In the genomic region with DNA sequence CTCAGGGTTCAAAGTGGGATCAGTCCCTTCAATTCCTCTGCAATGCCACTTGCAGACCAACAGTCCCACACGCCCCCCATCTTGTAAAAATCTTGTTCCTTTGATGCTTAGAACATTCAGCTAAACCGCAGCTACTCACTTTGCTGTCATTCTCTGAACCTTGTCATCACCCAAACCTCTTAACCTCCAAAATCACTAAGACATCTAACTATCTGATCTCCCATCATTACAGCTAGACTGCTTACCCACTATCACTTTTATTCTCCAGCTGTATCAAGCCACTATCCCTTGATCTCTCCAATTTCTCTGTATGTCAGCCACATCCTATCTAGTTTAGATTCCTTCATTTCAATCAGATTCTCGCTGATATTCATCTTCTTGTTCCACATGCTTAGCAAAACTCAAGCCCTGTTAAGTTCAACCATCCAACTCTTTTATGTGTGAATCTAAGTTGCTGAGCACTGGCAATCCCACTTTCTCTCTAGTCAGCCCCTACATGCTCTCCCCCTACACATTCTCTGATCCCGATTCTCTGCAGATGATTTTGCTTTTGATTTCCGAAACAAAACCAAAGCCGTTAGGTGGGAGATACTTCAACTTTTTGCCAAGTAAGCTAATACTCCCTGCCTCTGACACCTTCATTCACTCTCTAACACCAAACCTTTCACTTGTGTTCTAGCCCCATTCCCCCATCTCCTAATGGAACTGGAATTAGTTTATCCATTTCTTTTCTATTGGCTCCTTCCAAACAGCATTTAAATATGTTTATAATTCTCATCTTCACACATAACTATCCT, we compare ENCODE assay signal across 19 cellular contexts. TPM values are rescaled to one million over a fixed set of nuclear protein-coding genes. Genes with fewer than 3 reads are reported as not detected.
DNase-seq lines count a peak whose midpoint lies in the region; ATAC-seq, FAIRE-seq and TF ChIP-seq lines count a peak whose summit lies in the region.
"Had no signal": no experiment of that assay in that cellular context is flagged by ENCODE, and none has a peak within 500 bp of the region (broad histone marks: within the 10 kb centered on the region; RNA-seq: fewer than 3 reads in every experiment).

No MANE protein-coding gene starts in this region.

- BruUV-seq in GM12878 (replicated peaks; lab: Mats Ljungman, UMichigan) = TSS peak; percentile 12

- no peaks in the 10 kb centered on the region for H3K9me2 ChIP-seq in OCI-LY1 (ENCODE audit: low read depth, low read length)

- H3K4me1 ChIP-seq in OCI-LY1 (ENCODE audit: insufficient read depth, low read length, severe bottlenecking) (peaks cover 41% of the 10 kb centered on the region), GM12878 (ENCODE audit: control insufficient read depth, insufficient read depth, low read length) (no peaks in the 10 kb centered on the region; the same call in 1 of the 2 replicates)

- SMC1A ChIA-PET in GM12878 (lab: Charles Lee; ENCODE audit: uncharacterized antibody, unreplicated experiment) = interaction anchor here (0.6 to 2.6 kb wide), 4 partner anchors 18 to 29 kb away, joined by 3 to 9 read pairs (median 4); a partner anchor contains a TSS

- H3K36me3 ChIP-seq in OCI-LY1 (ENCODE audit: insufficient read depth, low read length) (peaks cover 3% of the 10 kb centered on the region; the same call in 1 of the 2 replicates), GM12878 (ENCODE audit: control insufficient read depth in 2 of 2, insufficient read depth in 2 of 2, low read length in 1 of 2) (no peaks in the 10 kb centered on the region; a peak in 1 of 4 replicates)
- H3K36me3 ChIP-seq: vagina had no signal

- H3K9me3 ChIP-seq in OCI-LY1 (ENCODE audit: low read length) (no peaks in the 10 kb centered on the region), GM12878 (replicated peaks; ENCODE audit: control insufficient read depth, insufficient read depth, low read length) (no peaks in the 10 kb centered on the region)
- H3K9me3 ChIP-seq: ascending aorta, Caco-2, vagina had no signal

- POLR2A ChIA-PET in GM12878 (lab: Charles Lee) = interaction anchor here (0.7 to 1.7 kb wide), 3 partner anchors 17 to 76 kb away, joined by 3 to 4 read pairs (median 3); no protein-coding TSS in a partner anchor

- peak overlapping the region; percentile 13 for H3K27ac Mint-ChIP-seq in activated naive CD4-positive, alpha-beta T cell treated with anti-CD3 and anti-CD28 coated beads for 36 hours

- intact Hi-C loops in activated naive CD4-positive, alpha-beta T cell treated with anti-CD3 and anti-CD28 coated beads for 36 hours (cut with micrococcal nuclease) = no loop called here
- intact Hi-C loops in GM12878 (cut with micrococcal nuclease; ENCODE audit: unreplicated experiment) = loop anchor here (10.0 kb wide), 1 partner anchor 137 kb away; a partner anchor contains a TSS

- H3K9ac ChIP-seq in OCI-LY1 (ENCODE audit: low read length) = no peak overlapping the region
- no peak overlapping the region for H3K9ac ChIP-seq in GM12878 (ENCODE audit: control insufficient read depth, insufficient read depth, low read length)

- H3K27ac ChIP-seq in OCI-LY1 (ENCODE audit: low read depth, low read length, poor library complexity, severe bottlenecking) = peak overlapping the region; percentile 24
- H3K27ac ChIP-seq in GM12878 (ENCODE audit: control insufficient read depth, insufficient read depth) = no peak overlapping the region
- H3K27ac ChIP-seq: ascending aorta, vagina, WERI-Rb-1 had no signal

- no peaks in the 10 kb centered on the region for H3K27me3 Mint-ChIP-seq in activated naive CD4-positive, alpha-beta T cell treated with anti-CD3 and anti-CD28 coated beads for 36 hours (ENCODE audit: low read depth)

- no peak overlapping the region for H3K4me3 ChIP-seq in OCI-LY1 (ENCODE audit: low read depth, low read length, poor library complexity, severe bottlenecking)
- no peak overlapping the region for H3K4me3 ChIP-seq in GM12878
- H3K4me3 ChIP-seq: ascending aorta, vagina had no signal

- H2AFZ ChIP-seq in OCI-LY1 (ENCODE audit: low read length) = no peak overlapping the region
- no peak overlapping the region for H2AFZ ChIP-seq in GM12878 (ENCODE audit: control insufficient read depth, low read depth, low read length)

- peaks cover 78% of the 10 kb centered on the region for H3K79me2 ChIP-seq in OCI-LY1 (ENCODE audit: insufficient read depth, low read length)
- peaks cover 67% of the 10 kb centered on the region for H3K79me2 ChIP-seq in GM12878 (ENCODE audit: control insufficient read depth, insufficient read depth, low read length)

- H3K4me3 Mint-ChIP-seq in activated naive CD4-positive, alpha-beta T cell treated with anti-CD3 and anti-CD28 coated beads for 36 hours = no peak overlapping the region

- H3K4me2 ChIP-seq in OCI-LY1 (ENCODE audit: low read length) = peak overlapping the region; percentile 35; the same call in 1 of the 2 replicates
- peak overlapping the region; percentile 19; the same call in 1 of the 2 replicates for H3K4me2 ChIP-seq in GM12878 (ENCODE audit: control insufficient read depth, insufficient read depth)

- no peaks in the 10 kb centered on the region for H3K9me3 Mint-ChIP-seq in activated naive CD4-positive, alpha-beta T cell treated with anti-CD3 and anti-CD28 coated beads for 36 hours

- no peak for TF ChIP-seq CTCF in OCI-LY1 (IDR thresholded peaks at IDR 0.05; ENCODE audit: low read length)
- TF ChIP-seq CTCF in GM12878 (IDR thresholded peaks at IDR 0.05 in 2 of 3, conservative IDR thresholded peaks at IDR 0.05 in 1 of 3; ENCODE audit: control insufficient read depth in 2 of 3, extremely low read depth in 1 of 3, insufficient read depth in 1 of 3, low read depth in 3 of 3, low read length in 3 of 3) = no peak

- TF ChIP-seq EP300 in GM12878 (IDR thresholded peaks at IDR 0.05; ENCODE audit: borderline replicate concordance in 1 of 2, control insufficient read depth in 1 of 2, low read depth in 2 of 2, low read length in 2 of 2) = no peak

- ATAC-seq in GM12878 (no peak), HG03095 (IDR thresholded peaks at IDR 0.05; ENCODE audit: unreplicated experiment) (no peak)
- ATAC-seq in stimulated activated naive CD8-positive, alpha-beta T cell treated with anti-CD3 and anti-CD28 coated beads, Interleukin-15, Interleukin-2, amounts not matched to agents 100 U/mL and 50 U/mL, for 24 hours = peak; percentile 37
- ATAC-seq: HCT116 had no signal

- peaks cover 15% of the 10 kb centered on the region for H3K36me3 Mint-ChIP-seq in activated naive CD4-positive, alpha-beta T cell treated with anti-CD3 and anti-CD28 coated beads for 36 hours (ENCODE audit: low read depth)

- H3K4me1 Mint-ChIP-seq in activated naive CD4-positive, alpha-beta T cell treated with anti-CD3 and anti-CD28 coated beads for 36 hours (ENCODE audit: low read depth) = peaks cover 58% of the 10 kb centered on the region

- H3K27me3 ChIP-seq in OCI-LY1 (ENCODE audit: insufficient read depth, low read length) (no peaks in the 10 kb centered on the region), GM12878 (replicated peaks in 1 of 2; ENCODE audit: control insufficient read depth in 2 of 2, insufficient read depth in 2 of 2, low read length in 1 of 2) (no peaks in the 10 kb centered on the region)
- H3K27me3 ChIP-seq: ascending aorta, vagina had no signal

- no peaks in the 10 kb centered on the region for H3F3A ChIP-seq in OCI-LY1 (ENCODE audit: insufficient read depth, low read length)

- no peak for FAIRE-seq in GM12878 (lab: Jason Lieb, UNC)
- FAIRE-seq in RCC 7860 (lab: Jason Lieb, UNC) = no peak
- FAIRE-seq: colon, endometrium had no signal

- H4K20me1 ChIP-seq in OCI-LY1 (ENCODE audit: insufficient read depth, low read length) (no peaks in the 10 kb centered on the region), GM12878 (ENCODE audit: control insufficient read depth, insufficient read depth) (no peaks in the 10 kb centered on the region)

- TF ChIP-seq RAD21 in GM12878 (IDR thresholded peaks at IDR 0.05; ENCODE audit: insufficient read depth, low read depth, low read length) = no peak

- RAD21 ChIA-PET in GM12878 (lab: Charles Lee; ENCODE audit: unreplicated experiment) = no interaction called here

- in situ Hi-C loops in GM12878 (cut with MboI) = no loop called here

- 88% methylated on average over 6 of the region's 6 CpGs for WGBS in GM12878 (ENCODE audit: insufficient coverage, insufficient replicate concordance, low lambda C conversion rate, missing lambda C conversion rate)

- CTCF ChIA-PET in activated naive CD4-positive, alpha-beta T cell treated with anti-CD3 and anti-CD28 coated beads for 36 hours (lab: Charles Lee) = interaction anchor here (0.7 to 3.4 kb wide), 4 partner anchors 17 to 72 kb away, joined by 3 to 22 read pairs (median 4); a partner anchor contains a TSS
- CTCF ChIA-PET in GM12878 (lab: Yijun Ruan, JAX) = interaction anchor here (0.9 to 3.3 kb wide), 4 partner anchors 19 to 79 kb away, joined by 3 to 7 read pairs (median 4); a partner anchor contains a TSS

- TF ChIP-seq POLR2A in GM12878 (IDR thresholded peaks at IDR 0.05; ENCODE audit: low read depth, low read length) = no peak

- no peak for DNase-seq in activated naive CD4-positive, alpha-beta T cell treated with anti-CD3 and anti-CD28 coated beads for 36 hours
- DNase-seq in activated naive CD4-positive, alpha-beta T cell (lab: John Stamatoyannopoulos, UW) = no peak
- no peak for DNase-seq in GM12878 (ENCODE audit: low read depth, low spot score)
- DNase-seq in stimulated activated naive CD8-positive, alpha-beta T cell treated with anti-CD3 and anti-CD28 coated beads, Interleukin-15, Interleukin-2, amounts not matched to agents 100 U/mL and 50 U/mL, for 24 hours = no peak
- no peak for DNase-seq in stimulated activated CD4-positive, alpha-beta T cell treated with anti-CD3 and anti-CD28 coated beads, Interleukin-15, amount 100 ng/mL, for 24 hours
- DNase-seq in RCC 7860 (ENCODE audit: low spot score) = no peak
- DNase-seq: Caco-2, hypothalamus, Kasumi-1, kidney glomerular epithelial cell, NCI-H1417 treated with DMSO at 0.1 percent for 48 hours, WERI-Rb-1 had no signal

RNA-seq across cellular contexts. Expression of a gene that starts 4.6 kb away (rescaled TPM):
- total RNA-seq in activated naive CD4-positive, alpha-beta T cell treated with anti-CD3 and anti-CD28 coated beads for 36 hours = 10 to 100 TPM; 62.9 to 72.3 TPM
- 95.9 and 119 TPM in 2 replicates for total RNA-seq in GM12878 (2013; cell fraction: nucleolus; rRNA removed)
- total RNA-seq in GM12878 (2014; rRNA removed) (75.7 and 79.5 TPM in 2 replicates), GM12878 (2014; rRNA removed; fragmentation: Illumina TruSeq; extraction: Trizol) (62.4 and 65.4 TPM in 2 replicates), GM12878 (2021) (91.7 and 95.2 TPM in 2 replicates)
- 34.8 TPM for polyA plus RNA-seq in GM12878 (2011; ENCODE audit: low read depth)
- polyA plus RNA-seq in GM12878 (2011; rRNA removed) (86.0 and 105 TPM in 2 replicates), GM12878 (2014; fragmentation: Illumina TruSeq; extraction: Trizol) (80.9 and 85.8 TPM in 2 replicates), GM12878 (2014; fragmentation: Nextera tagmentation; extraction: Ambion mirVana) (10 to 100 TPM; 45.9 to 59.0 TPM), GM12878 (2014; rRNA removed) (64.3 and 69.3 TPM in 2 replicates), GM12878 (2016; fragmentation: Nextera tagmentation; extraction: Ambion mirVana) (10 to 100 TPM; 84.9 to 98.7 TPM)
- polyA plus RNA-seq in GM12878 (2011; cell fraction: cytosol; rRNA removed) = 81.6 and 97.8 TPM in 2 replicates
- polyA plus RNA-seq in GM12878 (2011; cell fraction: nucleus; rRNA removed) = 129 and 141 TPM in 2 replicates
- 58.4 and 67.2 TPM in 2 replicates for polyA plus RNA-seq in GM12878 (2012)
- polyA minus RNA-seq in GM12878 (2011; rRNA and poly(A)+ RNA removed) = 69.6 and 92.2 TPM in 2 replicates
- 28.4 and 31.3 TPM in 2 replicates for polyA minus RNA-seq in GM12878 (2011; cell fraction: cytosol; rRNA and poly(A)+ RNA removed)
- 38.9 and 52.0 TPM in 2 replicates for polyA minus RNA-seq in GM12878 (2011; cell fraction: nucleus; rRNA and poly(A)+ RNA removed)

RNA-seq across cellular contexts. Expression of a gene that starts 18.1 kb away (rescaled TPM):
- 10 to 100 TPM; 24.4 to 25.2 TPM for total RNA-seq in activated naive CD4-positive, alpha-beta T cell treated with anti-CD3 and anti-CD28 coated beads for 36 hours
- 30.4 and 30.8 TPM in 2 replicates for total RNA-seq in GM12878 (2013; cell fraction: nucleolus; rRNA removed)
- total RNA-seq in GM12878 (2014; rRNA removed) (23.3 and 24.4 TPM in 2 replicates), GM12878 (2014; rRNA removed; fragmentation: Illumina TruSeq; extraction: Trizol) (16.5 and 17.0 TPM in 2 replicates), GM12878 (2021) (27.6 and 28.4 TPM in 2 replicates)
- 15.5 TPM for polyA plus RNA-seq in GM12878 (2011; ENCODE audit: low read depth)
- polyA plus RNA-seq in GM12878 (2011; rRNA removed) (20.9 and 30.4 TPM in 2 replicates), GM12878 (2014; fragmentation: Illumina TruSeq; extraction: Trizol) (16.0 and 27.2 TPM in 2 replicates), GM12878 (2014; fragmentation: Nextera tagmentation; extraction: Ambion mirVana) (10 to 100 TPM; 13.4 to 27.8 TPM), GM12878 (2014; rRNA removed) (23.0 and 30.9 TPM in 2 replicates), GM12878 (2016; fragmentation: Nextera tagmentation; extraction: Ambion mirVana) (10 to 100 TPM; 53.4 to 53.9 TPM)
- 32.3 and 32.4 TPM in 2 replicates for polyA plus RNA-seq in GM12878 (2011; cell fraction: cytosol; rRNA removed)
- 58.7 and 63.5 TPM in 2 replicates for polyA plus RNA-seq in GM12878 (2011; cell fraction: nucleus; rRNA removed)
- polyA plus RNA-seq in GM12878 (2012) = 25.4 and 29.3 TPM in 2 replicates
- 37.3 and 45.9 TPM in 2 replicates for polyA minus RNA-seq in GM12878 (2011; rRNA and poly(A)+ RNA removed)
- 5.6 and 8.4 TPM in 2 replicates for polyA minus RNA-seq in GM12878 (2011; cell fraction: cytosol; rRNA and poly(A)+ RNA removed)
- 14.5 and 23.4 TPM in 2 replicates for polyA minus RNA-seq in GM12878 (2011; cell fraction: nucleus; rRNA and poly(A)+ RNA removed)

RNA-seq across cellular contexts. Expression of a gene that starts 18.4 kb away (rescaled TPM):
- total RNA-seq in activated naive CD4-positive, alpha-beta T cell treated with anti-CD3 and anti-CD28 coated beads for 36 hours = 10 to 100 TPM; 68.5 to 75.5 TPM
- 88.2 and 96.9 TPM in 2 replicates for total RNA-seq in GM12878 (2013; cell fraction: nucleolus; rRNA removed)
- total RNA-seq in GM12878 (2014; rRNA removed) = 113 and 114 TPM in 2 replicates
- total RNA-seq in GM12878 (2014; rRNA removed; fragmentation: Illumina TruSeq; extraction: Trizol) = 56.0 and 58.4 TPM in 2 replicates
- 101 and 107 TPM in 2 replicates for total RNA-seq in GM12878 (2021)
- 42.8 TPM for polyA plus RNA-seq in GM12878 (2011; ENCODE audit: low read depth)
- 61.5 and 72.9 TPM in 2 replicates for polyA plus RNA-seq in GM12878 (2011; rRNA removed)
- polyA plus RNA-seq in GM12878 (2011; cell fraction: cytosol; rRNA removed) = 103 and 110 TPM in 2 replicates
- polyA plus RNA-seq in GM12878 (2011; cell fraction: nucleus; rRNA removed) = 129 and 141 TPM in 2 replicates
- 71.3 and 75.3 TPM in 2 replicates for polyA plus RNA-seq in GM12878 (2012)
- polyA plus RNA-seq in GM12878 (2014; fragmentation: Illumina TruSeq; extraction: Trizol) = 52.5 and 62.1 TPM in 2 replicates
- 10 to 100 TPM in 1 of 2 experiments, 1 to 10 TPM in 1; 6.5 to 18.9 TPM for polyA plus RNA-seq in GM12878 (2014; fragmentation: Nextera tagmentation; extraction: Ambion mirVana)
- 95.9 and 96.3 TPM in 2 replicates for polyA plus RNA-seq in GM12878 (2014; rRNA removed)
- 100 to 1,000 TPM; 114 to 116 TPM for polyA plus RNA-seq in GM12878 (2016; fragmentation: Nextera tagmentation; extraction: Ambion mirVana)
- 78.3 and 96.7 TPM in 2 replicates for polyA minus RNA-seq in GM12878 (2011; rRNA and poly(A)+ RNA removed)
- 31.0 and 31.9 TPM in 2 replicates for polyA minus RNA-seq in GM12878 (2011; cell fraction: cytosol; rRNA and poly(A)+ RNA removed)
- 57.7 and 94.0 TPM in 2 replicates for polyA minus RNA-seq in GM12878 (2011; cell fraction: nucleus; rRNA and poly(A)+ RNA removed)

RNA-seq across cellular contexts. Expression of a gene that starts 28.5 kb away (rescaled TPM):
- total RNA-seq in activated naive CD4-positive, alpha-beta T cell treated with anti-CD3 and anti-CD28 coated beads for 36 hours = 1 to 10 TPM; 4.9 to 5.2 TPM
- total RNA-seq in GM12878 (2013; cell fraction: nucleolus; rRNA removed) = 6.1 and 8.9 TPM in 2 replicates
- total RNA-seq in GM12878 (2014; rRNA removed) = 8.3 and 9.3 TPM in 2 replicates
- total RNA-seq in GM12878 (2014; rRNA removed; fragmentation: Illumina TruSeq; extraction: Trizol) = 6.4 and 7.8 TPM in 2 replicates
- 12.6 and 13.3 TPM in 2 replicates for total RNA-seq in GM12878 (2021)
- 4.1 TPM for polyA plus RNA-seq in GM12878 (2011; ENCODE audit: low read depth)
- 3.8 and 6.8 TPM in 2 replicates for polyA plus RNA-seq in GM12878 (2011; rRNA removed)
- polyA plus RNA-seq in GM12878 (2011; cell fraction: cytosol; rRNA removed) = 10.8 and 19.0 TPM in 2 replicates
- polyA plus RNA-seq in GM12878 (2011; cell fraction: nucleus; rRNA removed) = 36.5 and 39.8 TPM in 2 replicates
- 8.3 and 11.2 TPM in 2 replicates for polyA plus RNA-seq in GM12878 (2012)
- 1.3 and 4.3 TPM in 2 replicates for polyA plus RNA-seq in GM12878 (2014; fragmentation: Illumina TruSeq; extraction: Trizol)
- under 1 TPM; 0.06 to 0.18 TPM for polyA plus RNA-seq in GM12878 (2014; fragmentation: Nextera tagmentation; extraction: Ambion mirVana)
- 16.4 and 17.0 TPM in 2 replicates for polyA plus RNA-seq in GM12878 (2014; rRNA removed)
- 1 to 10 TPM; 3.5 TPM for polyA plus RNA-seq in GM12878 (2016; fragmentation: Nextera tagmentation; extraction: Ambion mirVana)
- 3.1 and 6.0 TPM in 2 replicates for polyA minus RNA-seq in GM12878 (2011; rRNA and poly(A)+ RNA removed)
- polyA minus RNA-seq in GM12878 (2011; cell fraction: cytosol; rRNA and poly(A)+ RNA removed) = 2.2 and 2.5 TPM in 2 replicates
- 4.7 and 9.3 TPM in 2 replicates for polyA minus RNA-seq in GM12878 (2011; cell fraction: nucleus; rRNA and poly(A)+ RNA removed)

RNA-seq across cellular contexts. Expression of a gene that starts 29.1 kb away (rescaled TPM):
- 10 to 100 TPM; 80.2 to 82.3 TPM for total RNA-seq in activated naive CD4-positive, alpha-beta T cell treated with anti-CD3 and anti-CD28 coated beads for 36 hours
- 247 and 260 TPM in 2 replicates for total RNA-seq in GM12878 (2013; cell fraction: nucleolus; rRNA removed)
- 95.3 and 98.9 TPM in 2 replicates for total RNA-seq in GM12878 (2014; rRNA removed)
- 73.0 and 75.3 TPM in 2 replicates for total RNA-seq in GM12878 (2014; rRNA removed; fragmentation: Illumina TruSeq; extraction: Trizol)
- total RNA-seq in GM12878 (2021) = 63.3 and 63.4 TPM in 2 replicates
- 77.6 TPM for polyA plus RNA-seq in GM12878 (2011; ENCODE audit: low read depth)
- polyA plus RNA-seq in GM12878 (2011; rRNA removed) = 103 and 126 TPM in 2 replicates
- 138 and 196 TPM in 2 replicates for polyA plus RNA-seq in GM12878 (2011; cell fraction: cytosol; rRNA removed)
- polyA plus RNA-seq in GM12878 (2011; cell fraction: nucleus; rRNA removed) = 165 and 207 TPM in 2 replicates
- 96.3 and 105 TPM in 2 replicates for polyA plus RNA-seq in GM12878 (2012)
- polyA plus RNA-seq in GM12878 (2014; fragmentation: Illumina TruSeq; extraction: Trizol) = 116 and 123 TPM in 2 replicates
- 10 to 100 TPM; 67.6 to 69.8 TPM for polyA plus RNA-seq in GM12878 (2014; fragmentation: Nextera tagmentation; extraction: Ambion mirVana)
- 77.3 and 82.7 TPM in 2 replicates for polyA plus RNA-seq in GM12878 (2014; rRNA removed)
- polyA plus RNA-seq in GM12878 (2016; fragmentation: Nextera tagmentation; extraction: Ambion mirVana) = 100 to 1,000 TPM; 116 to 143 TPM
- 121 and 122 TPM in 2 replicates for polyA minus RNA-seq in GM12878 (2011; rRNA and poly(A)+ RNA removed)
- polyA minus RNA-seq in GM12878 (2011; cell fraction: cytosol; rRNA and poly(A)+ RNA removed) = 24.7 and 44.6 TPM in 2 replicates
- polyA minus RNA-seq in GM12878 (2011; cell fraction: nucleus; rRNA and poly(A)+ RNA removed) = 45.1 and 67.0 TPM in 2 replicates
